Comparison of ENCODE assay signal across 8 cellular contexts in the genomic region with DNA sequence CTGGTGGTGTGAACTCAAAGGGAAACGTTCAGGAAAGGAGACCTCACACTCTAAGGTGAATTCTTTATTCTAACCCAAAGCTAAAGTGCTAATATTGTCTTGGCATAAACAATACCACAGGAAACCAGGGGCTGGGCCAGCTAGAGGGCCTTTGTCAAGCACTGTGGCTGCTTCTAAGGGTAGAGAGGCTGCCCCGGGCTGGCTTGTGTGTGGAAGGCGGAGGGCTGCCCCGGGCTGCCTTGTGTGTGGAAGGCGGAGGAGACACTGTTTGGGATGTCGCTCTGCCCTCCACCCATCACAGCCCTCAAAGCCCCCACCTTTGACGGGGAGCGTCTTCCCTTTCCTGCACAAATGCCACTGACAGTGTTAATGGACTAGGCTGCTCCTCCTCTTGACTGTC.
A peak's percentile ranks its signal among the peaks of the same experiment; 100 is the strongest.
DNase-seq lines count a peak whose midpoint lies in the region; ATAC-seq and TF ChIP-seq lines count a peak whose summit lies in the region.
"Had no signal": no experiment of that assay in that cellular context is flagged by ENCODE, and none has a peak within 500 bp of the region (broad histone marks: within the 10 kb centered on the region; RNA-seq: fewer than 3 reads in every experiment).

No MANE protein-coding gene starts in this region.

- H3K27ac Mint-ChIP-seq in stimulated activated naive CD8-positive, alpha-beta T cell treated with anti-CD3 and anti-CD28 coated beads, Interleukin-15, amount 100 ng/mL, for 72 hours = peak overlapping the region in 1 of 2 donors; percentile 67

- H3K4me1 ChIP-seq in SJSA1 (replicated peaks) = peaks cover 31% of the 10 kb centered on the region
- peaks cover 16% of the 10 kb centered on the region for H3K4me1 ChIP-seq in right cardiac atrium (ENCODE audit: control insufficient read depth, insufficient read depth, low read length)
- H3K4me1 ChIP-seq in A673 (ENCODE audit: insufficient read depth, low read length, poor library complexity, severe bottlenecking) = peaks cover 26% of the 10 kb centered on the region

- peak overlapping the region; percentile 14; the same call in 1 of the 2 replicates for H3K27ac ChIP-seq in SJSA1
- peak overlapping the region; percentile 28 for H3K27ac ChIP-seq in right cardiac atrium (ENCODE audit: low read length)
- no peak overlapping the region for H3K27ac ChIP-seq in substantia nigra (ENCODE audit: low read depth, low read length, poor library complexity, severe bottlenecking)
- no peak overlapping the region for H3K27ac ChIP-seq in A673 (ENCODE audit: low read depth, low read length, poor library complexity, severe bottlenecking)

- WGBS in right cardiac atrium = 49% methylated on average over 8 of the region's 8 CpGs

- H3K27me3 Mint-ChIP-seq in stimulated activated naive CD8-positive, alpha-beta T cell treated with anti-CD3 and anti-CD28 coated beads, Interleukin-15, amount 100 ng/mL, for 72 hours = no peaks in the 10 kb centered on the region

- POLR2A ChIA-PET in A673 (lab: Charles Lee; ENCODE audit: low non-redundant PET) = no interaction called here

- no peaks in the 10 kb centered on the region for H3K36me3 ChIP-seq in SJSA1
- no peaks in the 10 kb centered on the region for H3K36me3 ChIP-seq in A673 (ENCODE audit: insufficient read depth, low read length, poor library complexity, severe bottlenecking)

- DNase-seq in SJSA1 (ENCODE audit: low read depth in 1 of 2, low spot score in 2 of 2) (peak in 1 of 2 experiments; percentile 37), right cardiac atrium (peak in 1 of 3 donors; percentile 74), substantia nigra (lab: John Stamatoyannopoulos, UW) (no peak), A673 (ENCODE audit: low spot score) (no peak)
- peak; percentile 15 to 19 for DNase-seq in activated T-helper 1 cell treated with anti-CD3 and anti-CD28 coated beads, Interleukin-2, amount 50 U/mL, for 16 hours (ENCODE audit: low read depth in 1 of 2, low spot score in 1 of 2)
- no peak for DNase-seq in stimulated activated naive CD8-positive, alpha-beta T cell treated with anti-CD3 and anti-CD28 coated beads, Interleukin-15, amount 100 ng/mL, for 72 hours
- DNase-seq: SK-N-SH had no signal

- intact Hi-C loops in right cardiac atrium (cut with DNase I) (loop anchor here in 2 of 4 donors (5.0 to 10.0 kb wide), 4 partner anchors 163 to 377 kb away; no protein-coding TSS in a partner anchor), A673 (cut with micrococcal nuclease; ENCODE audit: unreplicated experiment) (no loop called here)

- CTCF ChIA-PET in A673 (lab: Charles Lee) = no interaction called here

- no peak for TF ChIP-seq CTCF in A673 (conservative IDR thresholded peaks at IDR 0.05; ENCODE audit: low read depth, low read length)

- peaks cover 40% of the 10 kb centered on the region for H3K4me1 Mint-ChIP-seq in stimulated activated naive CD8-positive, alpha-beta T cell treated with anti-CD3 and anti-CD28 coated beads, Interleukin-15, amount 100 ng/mL, for 72 hours

- H3K4me3 ChIP-seq in SJSA1 (no peak overlapping the region), right cardiac atrium (ENCODE audit: low read length) (no peak overlapping the region), A673 (ENCODE audit: low read depth, low read length, poor library complexity, severe bottlenecking) (no peak overlapping the region)

- H3K9me3 ChIP-seq in SJSA1 (replicated peaks) (no peaks in the 10 kb centered on the region), right cardiac atrium (ENCODE audit: control insufficient read depth, low read length) (no peaks in the 10 kb centered on the region), A673 (ENCODE audit: low read depth, low read length, poor library complexity, severe bottlenecking) (no peaks in the 10 kb centered on the region)
- H3K9me3 ChIP-seq: SK-N-SH had no signal

- no TSS peak for BruUV-seq in A673 (replicated peaks; lab: Mats Ljungman, UMichigan)

- ATAC-seq in right cardiac atrium (peak; percentile 26 to 74), HG03432 (IDR thresholded peaks at IDR 0.05; ENCODE audit: unreplicated experiment) (no peak)
- peak; percentile 69 for ATAC-seq in stimulated activated naive CD8-positive, alpha-beta T cell treated with anti-CD3 and anti-CD28 coated beads, Interleukin-15, amount 100 ng/mL, for 72 hours

- no peaks in the 10 kb centered on the region for H3K9me3 Mint-ChIP-seq in stimulated activated naive CD8-positive, alpha-beta T cell treated with anti-CD3 and anti-CD28 coated beads, Interleukin-15, amount 100 ng/mL, for 72 hours

- H3K27me3 ChIP-seq in SJSA1 (replicated peaks) (no peaks in the 10 kb centered on the region), right cardiac atrium (ENCODE audit: control insufficient read depth, insufficient read depth) (no peaks in the 10 kb centered on the region), A673 (replicated peaks; ENCODE audit: insufficient read depth, low read depth, low read length, poor library complexity) (no peaks in the 10 kb centered on the region)

- H3K4me3 Mint-ChIP-seq in stimulated activated naive CD8-positive, alpha-beta T cell treated with anti-CD3 and anti-CD28 coated beads, Interleukin-15, amount 100 ng/mL, for 72 hours = peak overlapping the region in 1 of 2 donors; percentile 22

Comparison
In these comparisons a context has a peak if more than half of its experiments do, and no peak if none do; other contexts are left out.
1. DNase-seq: peak in activated T-helper 1 cell treated with anti-CD3 and anti-CD28 coated beads, Interleukin-2, amount 50 U/mL, for 16 hours (2 of 2); none in stimulated activated naive CD8-positive, alpha-beta T cell treated with anti-CD3 and anti-CD28 coated beads, Interleukin-15, amount 100 ng/mL, for 72 hours (0 of 2), substantia nigra (0 of 49) and A673 (single experiment).
2. H3K27ac ChIP-seq: peak in SJSA1 (single experiment) and right cardiac atrium (single experiment); none in substantia nigra (single experiment) and A673 (single experiment).